16 cellular contexts compared by ENCODE assay signal in genomic region chr1:4253918-4254317, GRCh38.
A peak's percentile ranks its signal among the peaks of the same experiment; 100 is the strongest.
DNase-seq lines count a peak whose midpoint lies in the region; ATAC-seq and TF ChIP-seq lines count a peak whose summit lies in the region.
"Had no signal": no experiment of that assay in that cellular context is flagged by ENCODE, and none has a peak within 500 bp of the region (broad histone marks: within the 10 kb centered on the region; RNA-seq: fewer than 3 reads in every experiment).

No MANE protein-coding gene starts in this region.

- no peak for ATAC-seq in Right ventricle myocardium superior (ENCODE audit: poor library complexity)
- ATAC-seq: GM23338 had no signal

- no peak overlapping the region for H3K4me3 ChIP-seq in right atrium auricular region
- H3K4me3 ChIP-seq: BLaER1, GM23338 had no signal

- peak; percentile 50 for DNase-seq in NCI-H2171 treated with DMSO at 0.1 percent for 48 hours (lab: John Stamatoyannopoulos, UW)
- DNase-seq in NCI-H2171 (lab: John Stamatoyannopoulos, UW), result no peak
- DNase-seq in NCI-H1105 treated with DMSO at 0.1 percent for 48 hours (lab: John Stamatoyannopoulos, UW), result peak; percentile 79
- peak; percentile 49 for DNase-seq in cerebellar cortex (ENCODE audit: low spot score)
- no peak for DNase-seq in glomerular visceral epithelial cell (ENCODE audit: extremely low spot score)
- no peak for DNase-seq in SK-N-DZ (ENCODE audit: low spot score)
- DNase-seq in right atrium auricular region (ENCODE audit: low spot score), result no peak
- DNase-seq in Right ventricle myocardium superior, result no peak
- DNase-seq: Caco-2; CD8-positive, alpha-beta memory T cell; DMS79; H7; IMR-90 had no signal

- no peaks in the 10 kb centered on the region for H3K27me3 ChIP-seq in right atrium auricular region
- H3K27me3 ChIP-seq: BLaER1 had no signal

- intact Hi-C loops in Right ventricle myocardium superior (cut with DNase I), result no loop called here

- no peaks in the 10 kb centered on the region for H3K36me3 ChIP-seq in right atrium auricular region
- H3K36me3 ChIP-seq: BLaER1 had no signal

- H3K4me1 ChIP-seq in right atrium auricular region, result no peaks in the 10 kb centered on the region
- H3K4me1 ChIP-seq: BLaER1, Caco-2 had no signal

- peaks cover 0 to 13% of the 10 kb centered on the region in 2 donors for H3K9me3 ChIP-seq in right atrium auricular region

- no peak overlapping the region for H3K27ac ChIP-seq in right atrium auricular region
- H3K27ac ChIP-seq: 22Rv1, BLaER1 had no signal

- no peak for TF ChIP-seq CTCF in right atrium auricular region (IDR thresholded peaks at IDR 0.05)

Comparison
In these comparisons a context has a peak if more than half of its experiments do, and no peak if none do; other contexts are left out.
1. DNase-seq: peak in NCI-H2171 treated with DMSO at 0.1 percent for 48 hours (single experiment), NCI-H1105 treated with DMSO at 0.1 percent for 48 hours (single experiment) and cerebellar cortex (single experiment); none in NCI-H2171 (single experiment), glomerular visceral epithelial cell (single experiment), SK-N-DZ (single experiment), right atrium auricular region (single experiment) and Right ventricle myocardium superior (single experiment).